In the genomic region with DNA sequence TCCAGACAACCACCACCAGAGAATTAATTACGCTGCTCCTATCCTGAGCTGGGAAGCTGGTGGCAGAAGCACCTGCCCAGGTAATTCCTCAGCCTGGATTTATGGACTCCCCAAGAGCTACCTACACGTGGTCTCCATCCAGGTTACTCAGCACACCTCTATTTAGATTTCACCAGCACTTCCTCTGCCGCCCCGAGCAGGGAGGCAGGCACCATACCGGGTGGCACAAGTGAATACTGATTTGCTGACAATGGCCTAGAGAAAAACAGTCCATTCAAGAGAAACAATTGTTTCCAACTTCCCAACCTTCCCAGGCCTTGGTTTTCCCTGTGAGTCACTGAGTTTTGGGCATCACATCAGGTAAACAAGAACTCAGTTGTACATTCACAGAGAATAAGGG, we compare ENCODE assay signal across 31 cellular contexts.
"Had no signal": no experiment of that assay in that cellular context is flagged by ENCODE, and none has a peak within 500 bp of the region (broad histone marks: within the 10 kb centered on the region; RNA-seq: fewer than 3 reads in every experiment).

No MANE protein-coding gene starts in this region.

- H3K4me1 Mint-ChIP-seq: activated naive CD4-positive, alpha-beta T cell treated with anti-CD3 and anti-CD28 coated beads, Interleukin-2, amount 50 U/mL, for 24 hours had no signal

- H3K4me3 ChIP-seq: body of pancreas, breast epithelium, MG63, SJCRH30, SK-N-MC had no signal

- H3K4me1 ChIP-seq: body of pancreas, breast epithelium, SJCRH30 had no signal

- H3K36me3 Mint-ChIP-seq: activated naive CD8-positive, alpha-beta T cell treated with anti-CD3 and anti-CD28 coated beads, Interleukin-2, amount 10 ng/mL, durations not matched to agents 7 days and 5 days had no signal

- DNase-seq: activated CD4-positive, alpha-beta T cell treated with anti-CD3 and anti-CD28 coated beads for 1 hour; activated CD4-positive, alpha-beta T cell treated with anti-CD3 and anti-CD28 coated beads for 48 hours; activated CD4-positive, alpha-beta T cell treated with anti-CD3 and anti-CD28 coated beads, Interleukin-2, amount 50 U/mL, for 48 hours; activated CD4-positive, CD25-positive, alpha-beta regulatory T cell; activated CD8-positive, alpha-beta T cell treated with anti-CD3 and anti-CD28 coated beads, Interleukin-2, amount 10 ng/mL, durations not matched to agents 7 days and 5 days; activated gamma-delta T cell; activated naive CD4-positive, alpha-beta T cell treated with Interleukin-2 at 50 U/mL for 16 hours; activated naive CD8-positive, alpha-beta T cell treated with anti-CD3 and anti-CD28 coated beads, Interleukin-2, amount 10 ng/mL, durations not matched to agents 7 days and 5 days; activated T-cell treated with anti-CD3 and anti-CD28 coated beads, Interleukin-2, amount 50 U/mL, for 24 hours; amygdala; body of pancreas; MG63; NCI-H1048; NCI-H1105 treated with DMSO at 0.1 percent for 48 hours; NCI-H1436; NCI-H1694; NCI-H1930; NCI-H2081 treated with DMSO at 0.1 percent for 48 hours; NCI-H226; NCI-H446 treated with DMSO at 0.1 percent for 48 hours; NCI-H524; NCI-H69; SHP77; SJCRH30; T1000; WERI-Rb-1 had no signal

- H3K9me3 ChIP-seq: breast epithelium, SJCRH30 had no signal

- H3K36me3 ChIP-seq: breast epithelium, MG63, SJCRH30, WERI-Rb-1 had no signal

- ATAC-seq: activated CD8-positive, alpha-beta T cell treated with anti-CD3 and anti-CD28 coated beads, Interleukin-2, amount 10 ng/mL, durations not matched to agents 7 days and 5 days; body of pancreas; Panc1 had no signal

- H3K27me3 ChIP-seq: body of pancreas, MG63, SJCRH30 had no signal

- H3K27ac Mint-ChIP-seq: activated CD8-positive, alpha-beta T cell treated with anti-CD3 and anti-CD28 coated beads, Interleukin-2, amount 10 ng/mL, durations not matched to agents 7 days and 5 days; activated naive CD4-positive, alpha-beta T cell treated with anti-CD3 and anti-CD28 coated beads, Interleukin-2, amount 50 U/mL, for 24 hours; activated naive CD8-positive, alpha-beta T cell treated with anti-CD3 and anti-CD28 coated beads, Interleukin-2, amount 10 ng/mL, durations not matched to agents 7 days and 5 days; activated T-cell treated with anti-CD3 and anti-CD28 coated beads, Interleukin-2, amount 50 U/mL, for 24 hours; activated T-helper 2 cell treated with anti-CD3 and anti-CD28 coated beads, Interferon-gamma antibody, Interleukin-2, Interleukin-4, amounts not matched to agents 10 μg/mL and 5 μg/mL and 100 μg/mL, durations not matched to agents 14 hours and 24 hours and 36 hours had no signal

- H3K27ac ChIP-seq: body of pancreas, breast epithelium, SJCRH30, SK-N-MC, WERI-Rb-1 had no signal

- H3K4me3 Mint-ChIP-seq: activated CD8-positive, alpha-beta T cell treated with anti-CD3 and anti-CD28 coated beads, Interleukin-2, amount 10 ng/mL, durations not matched to agents 7 days and 5 days; activated naive CD4-positive, alpha-beta T cell treated with anti-CD3 and anti-CD28 coated beads, Interleukin-2, amount 50 U/mL, for 24 hours; activated naive CD8-positive, alpha-beta T cell treated with anti-CD3 and anti-CD28 coated beads, Interleukin-2, amount 10 ng/mL, durations not matched to agents 7 days and 5 days; activated T-cell treated with anti-CD3 and anti-CD28 coated beads, Interleukin-2, amount 50 U/mL, for 24 hours had no signal
